Comparison of ENCODE assay signal across 1 cellular context in genomic region chr20:63577317-63577894, GRCh38.
TF ChIP-seq lines count a peak whose summit lies in the region.

No MANE protein-coding gene starts in this region.

TF ChIP-seq in HepG2, 621 proteins besides CTCF, POLR2A, EP300 and RAD21 (continues in another document):
- TF ChIP-seq PHF21A (CRISPR knock-in tag; IDR thresholded peaks at IDR 0.05) = 0 out of 2 replicates have a peak, but pooled peaks have one; percentile 49
- peak; percentile 58; the same call in 1 of the 2 replicates for TF ChIP-seq KDM2A (CRISPR knock-in tag; IDR thresholded peaks at IDR 0.05; ENCODE audit: borderline replicate concordance, low read depth)
- TF ChIP-seq CENPBD1 (CRISPR knock-in tag; IDR thresholded peaks at IDR 0.05; ENCODE audit: borderline replicate concordance, low read depth) = no peak
- no peak for TF ChIP-seq IKZF4 (CRISPR knock-in tag; IDR thresholded peaks at IDR 0.05; ENCODE audit: borderline replicate concordance, low read depth, not compliant biosample characterization)
- TF ChIP-seq NR1H2 (CRISPR knock-in tag; IDR thresholded peaks at IDR 0.05; ENCODE audit: borderline replicate concordance, low read depth) = no peak
- no peak for TF ChIP-seq ZUFSP (CRISPR knock-in tag; IDR thresholded peaks at IDR 0.05; ENCODE audit: borderline replicate concordance)
- no peak for TF ChIP-seq ZNF639 (CRISPR knock-in tag; conservative IDR thresholded peaks at IDR 0.05)
- TF ChIP-seq RFX5 (IDR thresholded peaks at IDR 0.05; ENCODE audit: low read depth, low read length) = no peak
- peak; percentile 48; the same call in 1 of the 2 replicates for TF ChIP-seq ZNF891 (CRISPR knock-in tag; IDR thresholded peaks at IDR 0.05)
- no peak for TF ChIP-seq KAT2B (IDR thresholded peaks at IDR 0.05; ENCODE audit: borderline replicate concordance, low read depth, low read length)
- 0 out of 2 replicates have a peak, but pooled peaks have one; percentile 51 for TF ChIP-seq DNMT3B (CRISPR knock-in tag; conservative IDR thresholded peaks at IDR 0.05)
- TF ChIP-seq ZNF326 (CRISPR knock-in tag; IDR thresholded peaks at IDR 0.05; ENCODE audit: borderline replicate concordance) = no peak
- TF ChIP-seq TFDP1 (CRISPR knock-in tag; IDR thresholded peaks at IDR 0.05; ENCODE audit: borderline replicate concordance) = 0 out of 2 replicates have a peak, but pooled peaks have one; percentile 40
- no peak for TF ChIP-seq GMEB2 (CRISPR knock-in tag; IDR thresholded peaks at IDR 0.05; ENCODE audit: low read depth)
- peak; percentile 65; the same call in 1 of the 2 replicates for TF ChIP-seq HMG20A (CRISPR knock-in tag; IDR thresholded peaks at IDR 0.05; ENCODE audit: borderline replicate concordance)
- no peak for TF ChIP-seq PHF5A (CRISPR knock-in tag; IDR thresholded peaks at IDR 0.05; ENCODE audit: low read depth, unreplicated experiment)
- no peak for TF ChIP-seq ZNF569 (CRISPR knock-in tag; IDR thresholded peaks at IDR 0.05; ENCODE audit: borderline replicate concordance)
- no peak for TF ChIP-seq HOMEZ (CRISPR knock-in tag; IDR thresholded peaks at IDR 0.05; ENCODE audit: low read depth)
- no peak for TF ChIP-seq ZNF660 (CRISPR knock-in tag; IDR thresholded peaks at IDR 0.05; ENCODE audit: borderline replicate concordance, low read depth)
- no peak for TF ChIP-seq NFIB (CRISPR knock-in tag; IDR thresholded peaks at IDR 0.05; ENCODE audit: borderline replicate concordance)
- no peak for TF ChIP-seq STAT5B (CRISPR knock-in tag; IDR thresholded peaks at IDR 0.05)
- TF ChIP-seq HNRNPL (IDR thresholded peaks at IDR 0.05; ENCODE audit: low read depth, low read length) = peak; percentile 72; the same call in 1 of the 2 replicates
- TF ChIP-seq NBN (conservative IDR thresholded peaks at IDR 0.05) = no peak
- no peak for TF ChIP-seq RAD51 (IDR thresholded peaks at IDR 0.05; ENCODE audit: borderline replicate concordance)
- TF ChIP-seq AKNA (CRISPR knock-in tag; IDR thresholded peaks at IDR 0.05; ENCODE audit: borderline replicate concordance) = no peak
- no peak for TF ChIP-seq NR2F6 (IDR thresholded peaks at IDR 0.05)
- TF ChIP-seq NR2F6 (CRISPR knock-in tag; IDR thresholded peaks at IDR 0.05) = peak; percentile 26; the same call in 1 of the 2 replicates
- peak; percentile 64; the same call in 1 of the 2 replicates for TF ChIP-seq ZGPAT (CRISPR knock-in tag; IDR thresholded peaks at IDR 0.05)
- peak; percentile 87; the same call in 1 of the 2 replicates for TF ChIP-seq MXD1 (CRISPR knock-in tag; IDR thresholded peaks at IDR 0.05)
- TF ChIP-seq RFX1 (IDR thresholded peaks at IDR 0.05) = no peak
- TF ChIP-seq ZFP90 (CRISPR knock-in tag; IDR thresholded peaks at IDR 0.05; ENCODE audit: borderline replicate concordance) = 0 out of 2 replicates have a peak, but pooled peaks have one; percentile 40
- no peak for TF ChIP-seq DMAP1 (CRISPR knock-in tag; IDR thresholded peaks at IDR 0.05)
- no peak for TF ChIP-seq SP1 (IDR thresholded peaks at IDR 0.05)
- TF ChIP-seq SP1 (CRISPR knock-in tag; IDR thresholded peaks at IDR 0.05) = no peak
- TF ChIP-seq TSC22D2 (CRISPR knock-in tag; IDR thresholded peaks at IDR 0.05; ENCODE audit: borderline replicate concordance) = 0 out of 2 replicates have a peak, but pooled peaks have one; percentile 52
- TF ChIP-seq EHMT2 (IDR thresholded peaks at IDR 0.05; ENCODE audit: borderline replicate concordance, low read depth, low read length) = no peak
- TF ChIP-seq ZFP41 (CRISPR knock-in tag; IDR thresholded peaks at IDR 0.05; ENCODE audit: borderline replicate concordance) = no peak
- TF ChIP-seq ZNF343 (CRISPR knock-in tag; IDR thresholded peaks at IDR 0.05) = no peak
- peak; percentile 48; the same call in 1 of the 2 replicates for TF ChIP-seq NKX3-1 (CRISPR knock-in tag; IDR thresholded peaks at IDR 0.05)
- no peak for TF ChIP-seq HOXA9 (CRISPR knock-in tag; IDR thresholded peaks at IDR 0.05; ENCODE audit: borderline replicate concordance)
- TF ChIP-seq ZNF780A (CRISPR knock-in tag; IDR thresholded peaks at IDR 0.05) = no peak
- no peak for TF ChIP-seq ZXDC (CRISPR knock-in tag; IDR thresholded peaks at IDR 0.05)
- TF ChIP-seq ZNF850 (CRISPR knock-in tag; conservative IDR thresholded peaks at IDR 0.05) = no peak
- peak; percentile 32; the same call in 1 of the 2 replicates for TF ChIP-seq DR1 (CRISPR knock-in tag; IDR thresholded peaks at IDR 0.05)
- TF ChIP-seq ZNF720 (CRISPR knock-in tag; IDR thresholded peaks at IDR 0.05) = no peak
- TF ChIP-seq NCOA1 (CRISPR knock-in tag; IDR thresholded peaks at IDR 0.05) = no peak
- no peak for TF ChIP-seq ASH2L (IDR thresholded peaks at IDR 0.05; ENCODE audit: insufficient read length, low read depth, low read length)
